ENCODE assay signal across 8 cellular contexts in genomic region chr18:48541026-48541746, GRCh38. TPM values are rescaled to one million over a fixed set of nuclear protein-coding genes. Genes with fewer than 3 reads are reported as not detected.
A peak's percentile ranks its signal among the peaks of the same experiment; 100 is the strongest.
DNase-seq lines count a peak whose midpoint lies in the region; ATAC-seq and TF ChIP-seq lines count a peak whose summit lies in the region.

No MANE protein-coding gene starts in this region.

- H3K4me3 ChIP-seq in CD4-positive, CD25-positive, alpha-beta regulatory T cell (ENCODE audit: low read depth, low read length): no peak overlapping the region
- H3K4me3 ChIP-seq in brain microvascular endothelial cell (ENCODE audit: low read depth, low read length): peak overlapping the region; percentile 85
- H3K4me3 ChIP-seq in iPS-15b (ENCODE audit: low read depth, low read length): peak overlapping the region; percentile 68
- peak overlapping the region; percentile 75 for H3K4me3 ChIP-seq in rectal smooth muscle tissue (ENCODE audit: low read length)

- H3K4me1 Mint-ChIP-seq in CD4-positive, CD25-positive, alpha-beta regulatory T cell: peaks cover 0 to 10% (median 6%) of the 10 kb centered on the region in 4 donors

- H3K4me1 ChIP-seq in CD4-positive, CD25-positive, alpha-beta regulatory T cell (ENCODE audit: control insufficient read depth, insufficient read depth, low read length, poor library complexity, severe bottlenecking): peaks cover 22% of the 10 kb centered on the region
- H3K4me1 ChIP-seq in iPS-15b (ENCODE audit: control insufficient read depth, insufficient read depth, low read length) (peaks cover 46% of the 10 kb centered on the region), rectal smooth muscle tissue (ENCODE audit: control insufficient read depth, insufficient read depth, low read length) (peaks cover 28% of the 10 kb centered on the region)

- no peak overlapping the region for H3K27ac Mint-ChIP-seq in CD4-positive, CD25-positive, alpha-beta regulatory T cell

- peak overlapping the region; percentile 34 to 78 (median 66) for H3K4me3 Mint-ChIP-seq in CD4-positive, CD25-positive, alpha-beta regulatory T cell

- DNase-seq in CD4-positive, CD25-positive, alpha-beta regulatory T cell: peak in 1 of 3 donors; percentile 10
- DNase-seq in HuH-7 (ENCODE audit: low spot score): peak; percentile 47
- peak; percentile 61 for DNase-seq in brain microvascular endothelial cell

- H3K9me3 Mint-ChIP-seq in CD4-positive, CD25-positive, alpha-beta regulatory T cell: peaks cover 0 to 2% (median 0%) of the 10 kb centered on the region in 7 donors

- in situ Hi-C loops in brain microvascular endothelial cell (cut with HindIII; ENCODE audit: low pct_ligation_motif_present, low sequenced_read_pairs): no loop called here

- H3K36me3 Mint-ChIP-seq in CD4-positive, CD25-positive, alpha-beta regulatory T cell: no peaks in the 10 kb centered on the region

- H3K9me3 ChIP-seq in CD4-positive, CD25-positive, alpha-beta regulatory T cell (ENCODE audit: control insufficient read depth in 2 of 2, low read length in 2 of 2): no peaks in the 10 kb centered on the region
- H3K9me3 ChIP-seq in iPS-15b (ENCODE audit: control insufficient read depth, insufficient read depth, low read length): no peaks in the 10 kb centered on the region

- TF ChIP-seq CTCF in brain microvascular endothelial cell (IDR thresholded peaks at IDR 0.05; ENCODE audit: low read depth, low read length, missing control alignments): peak; percentile 3

- H3K9ac ChIP-seq in iPS-15b (ENCODE audit: low read depth, low read length) (no peak overlapping the region), rectal smooth muscle tissue (ENCODE audit: low read length) (peak overlapping the region; percentile 63)

- H3K36me3 ChIP-seq in CD4-positive, CD25-positive, alpha-beta regulatory T cell (ENCODE audit: control insufficient read depth, insufficient read depth, low read length): no peaks in the 10 kb centered on the region
- H3K36me3 ChIP-seq in brain microvascular endothelial cell (replicated peaks) (no peaks in the 10 kb centered on the region), iPS-15b (ENCODE audit: control insufficient read depth, insufficient read depth, low read length) (no peaks in the 10 kb centered on the region), rectal smooth muscle tissue (ENCODE audit: control insufficient read depth, insufficient read depth, low read length) (no peaks in the 10 kb centered on the region)

- H3K27ac ChIP-seq in CD4-positive, CD25-positive, alpha-beta regulatory T cell (ENCODE audit: insufficient read depth, low read length, poor library complexity, severe bottlenecking): no peak overlapping the region
- H3K27ac ChIP-seq in brain microvascular endothelial cell: peak overlapping the region; percentile 72
- H3K27ac ChIP-seq in rectal smooth muscle tissue (ENCODE audit: low read depth, low read length): peak overlapping the region; percentile 91

- H3K27me3 ChIP-seq in CD4-positive, CD25-positive, alpha-beta regulatory T cell (ENCODE audit: control insufficient read depth, insufficient read depth, low read length): peaks cover 13% of the 10 kb centered on the region
- no peaks in the 10 kb centered on the region for H3K27me3 ChIP-seq in brain microvascular endothelial cell (replicated peaks)
- peaks cover 6% of the 10 kb centered on the region for H3K27me3 ChIP-seq in iPS-15b (ENCODE audit: control insufficient read depth, insufficient read depth, low read length)
- H3K27me3 ChIP-seq in rectal smooth muscle tissue (ENCODE audit: control insufficient read depth, insufficient read depth, low read length): no peaks in the 10 kb centered on the region

- no peak for ATAC-seq in CD4-positive, CD25-positive, alpha-beta regulatory T cell (ENCODE audit: low read depth in 2 of 2)
- ATAC-seq in GM19324 (IDR thresholded peaks at IDR 0.05; ENCODE audit: low FRiP score, unreplicated experiment) (peak; percentile 42), SK-N-SH treated with all-trans-retinoic acid at 6 μM for 48 hours (peak; percentile 66), GM19463 (IDR thresholded peaks at IDR 0.05; ENCODE audit: unreplicated experiment) (no peak)

- H3K27me3 Mint-ChIP-seq in CD4-positive, CD25-positive, alpha-beta regulatory T cell: peaks cover 65% of the 10 kb centered on the region

TF ChIP-seq in SK-N-SH treated with all-trans-retinoic acid at 6 μM for 48 hours, 23 proteins besides CTCF, POLR2A, EP300 and RAD21:
- TF ChIP-seq, protein P1, sequence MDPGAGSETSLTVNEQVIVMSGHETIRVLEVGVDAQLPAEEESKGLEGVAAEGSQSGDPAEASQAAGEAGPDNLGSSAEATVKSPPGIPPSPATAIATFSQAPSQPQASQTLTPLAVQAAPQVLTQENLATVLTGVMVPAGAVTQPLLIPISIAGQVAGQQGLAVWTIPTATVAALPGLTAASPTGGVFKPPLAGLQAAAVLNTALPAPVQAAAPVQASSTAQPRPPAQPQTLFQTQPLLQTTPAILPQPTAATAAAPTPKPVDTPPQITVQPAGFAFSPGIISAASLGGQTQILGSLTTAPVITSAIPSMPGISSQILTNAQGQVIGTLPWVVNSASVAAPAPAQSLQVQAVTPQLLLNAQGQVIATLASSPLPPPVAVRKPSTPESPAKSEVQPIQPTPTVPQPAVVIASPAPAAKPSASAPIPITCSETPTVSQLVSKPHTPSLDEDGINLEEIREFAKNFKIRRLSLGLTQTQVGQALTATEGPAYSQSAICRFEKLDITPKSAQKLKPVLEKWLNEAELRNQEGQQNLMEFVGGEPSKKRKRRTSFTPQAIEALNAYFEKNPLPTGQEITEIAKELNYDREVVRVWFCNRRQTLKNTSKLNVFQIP (CRISPR knock-in tag; IDR thresholded peaks at IDR 0.05; ENCODE audit: borderline replicate concordance, low read depth): no peak
- peak; percentile 17; the same call in 1 of the 2 replicates for TF ChIP-seq TCF4 (CRISPR knock-in tag; IDR thresholded peaks at IDR 0.05; ENCODE audit: borderline replicate concordance)
- peak; percentile 13; the same call in 1 of the 2 replicates for TF ChIP-seq ZFP3 (CRISPR knock-in tag; IDR thresholded peaks at IDR 0.05)
- no peak for TF ChIP-seq ZNF8 (CRISPR knock-in tag; IDR thresholded peaks at IDR 0.05)

RNA-seq across cellular contexts. Expression of gene CTIF, which starts 2.4 kb away (rescaled TPM):
- 1.8 TPM for total RNA-seq in CD4-positive, CD25-positive, alpha-beta regulatory T cell
- under 1 TPM in 1 of 4 donors, not detected in 3; 0.23 TPM for polyA plus RNA-seq in CD4-positive, CD25-positive, alpha-beta regulatory T cell

Comparison
In these comparisons a context has a peak if more than half of its experiments do, and no peak if none do; other contexts are left out.
1. ATAC-seq: peak in GM19324 (single experiment) and SK-N-SH treated with all-trans-retinoic acid at 6 μM for 48 hours (single experiment); none in CD4-positive, CD25-positive, alpha-beta regulatory T cell (0 of 2) and GM19463 (single experiment).